ENCODE assay signal across 25 cellular contexts in genomic region chr3:141926929-141927328, GRCh38.
"Had no signal": no experiment of that assay in that cellular context is flagged by ENCODE, and none has a peak within 500 bp of the region (broad histone marks: within the 10 kb centered on the region; RNA-seq: fewer than 3 reads in every experiment).

No MANE protein-coding gene starts in this region.

- H3K27me3 ChIP-seq: esophagus muscularis mucosa, hepatocyte, right lobe of liver, stomach, suprapubic skin, transverse colon, uterus had no signal

- H3K9me3 Mint-ChIP-seq: activated B cell treated with CpG ODN at 0.5 μM for 24 hours; activated naive CD8-positive, alpha-beta T cell treated with anti-CD3 and anti-CD28 coated beads, Interleukin-2, amount 50 U/mL, for 24 hours; activated T-helper 1 cell treated with anti-CD3 and anti-CD28 coated beads, Interleukin-12 subunit alpha, Interleukin-12 subunit beta, Interleukin-2, Interleukin-4 antibody, amounts not matched to agents 30 ng/mL and 10 ng/mL and 1 ng/mL, durations not matched to agents 14 hours and 24 hours and 36 hours; effector memory CD8-positive, alpha-beta T cell; natural killer cell; stimulated activated memory B cell treated with anti-CD40 and anti-IgM and Interleukin-4, amounts not matched to agents 10 μg/mL and 1 μg/mL and 100 μg/mL, for 72 hours had no signal

- H3K4me1 ChIP-seq: esophagus muscularis mucosa, right lobe of liver, stomach, suprapubic skin, transverse colon, uterus had no signal

- H3K36me3 Mint-ChIP-seq: natural killer cell had no signal

- DNase-seq: activated B cell treated with CpG ODN at 0.5 μM for 24 hours; activated CD4-positive, alpha-beta T cell treated with anti-CD3 and anti-CD28 coated beads for 36 hours; activated CD4-positive, alpha-beta T cell treated with anti-CD3 and anti-CD28 coated beads, Interleukin-2, amount 50 U/mL, for 48 hours; activated gamma-delta T cell; activated naive CD4-positive, alpha-beta T cell treated with anti-CD3 and anti-CD28 coated beads, Interleukin-2, amount 50 U/mL, for 16 hours; activated naive CD8-positive, alpha-beta T cell treated with anti-CD3 and anti-CD28 coated beads, Interleukin-2, amount 50 U/mL, for 24 hours; anterior cingulate cortex; caudate nucleus; dermis blood vessel endothelial cell; effector memory CD8-positive, alpha-beta T cell; glutamatergic neuron; natural killer cell; stimulated activated CD4-positive, alpha-beta T cell treated with anti-CD3 and anti-CD28 coated beads, Interleukin-15, amount 100 ng/mL, for 24 hours; stomach; T1000; transverse colon had no signal

- H3K36me3 ChIP-seq: right lobe of liver, uterus had no signal

- ATAC-seq: activated CD4-positive, alpha-beta T cell treated with anti-CD3 and anti-CD28 coated beads for 36 hours; activated naive CD8-positive, alpha-beta T cell treated with anti-CD3 and anti-CD28 coated beads, Interleukin-2, amount 50 U/mL, for 24 hours; effector memory CD8-positive, alpha-beta T cell; natural killer cell; right lobe of liver; stimulated activated memory B cell treated with anti-CD40 and anti-IgM and Interleukin-4, amounts not matched to agents 10 μg/mL and 1 μg/mL and 100 μg/mL, for 72 hours had no signal

- H3K27ac Mint-ChIP-seq: activated B cell treated with CpG ODN at 0.5 μM for 24 hours; activated CD4-positive, alpha-beta T cell treated with anti-CD3 and anti-CD28 coated beads for 36 hours; activated T-helper 1 cell treated with anti-CD3 and anti-CD28 coated beads, Interleukin-12 subunit alpha, Interleukin-12 subunit beta, Interleukin-2, Interleukin-4 antibody, amounts not matched to agents 30 ng/mL and 10 ng/mL and 1 ng/mL, durations not matched to agents 14 hours and 24 hours and 36 hours; brain; stimulated activated memory B cell treated with anti-CD40 and anti-IgM and Interleukin-4, amounts not matched to agents 10 μg/mL and 1 μg/mL and 100 μg/mL, for 72 hours had no signal

- H3K9me3 ChIP-seq: esophagus muscularis mucosa, right lobe of liver, stomach, suprapubic skin, transverse colon, uterus had no signal

- H3K4me3 ChIP-seq: esophagus muscularis mucosa, hepatocyte, right lobe of liver, smooth muscle cell, stomach, suprapubic skin, transverse colon, uterus had no signal

- H3K4me1 Mint-ChIP-seq: activated B cell treated with CpG ODN at 0.5 μM for 24 hours; activated CD4-positive, alpha-beta T cell treated with anti-CD3 and anti-CD28 coated beads for 36 hours; activated naive CD8-positive, alpha-beta T cell treated with anti-CD3 and anti-CD28 coated beads, Interleukin-2, amount 50 U/mL, for 24 hours; brain had no signal

- H3K27ac ChIP-seq: esophagus muscularis mucosa, hepatocyte, right lobe of liver, stomach, suprapubic skin, transverse colon, uterus had no signal

- H3K4me3 Mint-ChIP-seq: activated B cell treated with CpG ODN at 0.5 μM for 24 hours; activated CD4-positive, alpha-beta T cell treated with anti-CD3 and anti-CD28 coated beads for 36 hours; activated naive CD8-positive, alpha-beta T cell treated with anti-CD3 and anti-CD28 coated beads, Interleukin-2, amount 50 U/mL, for 24 hours; activated T-helper 1 cell treated with anti-CD3 and anti-CD28 coated beads, Interleukin-12 subunit alpha, Interleukin-12 subunit beta, Interleukin-2, Interleukin-4 antibody, amounts not matched to agents 30 ng/mL and 10 ng/mL and 1 ng/mL, durations not matched to agents 14 hours and 24 hours and 36 hours; brain; effector memory CD8-positive, alpha-beta T cell; natural killer cell; stimulated activated memory B cell treated with anti-CD40 and anti-IgM and Interleukin-4, amounts not matched to agents 10 μg/mL and 1 μg/mL and 100 μg/mL, for 72 hours had no signal

- H3K27me3 Mint-ChIP-seq: activated B cell treated with CpG ODN at 0.5 μM for 24 hours; activated CD4-positive, alpha-beta T cell treated with anti-CD3 and anti-CD28 coated beads for 36 hours; activated naive CD8-positive, alpha-beta T cell treated with anti-CD3 and anti-CD28 coated beads, Interleukin-2, amount 50 U/mL, for 24 hours; brain; effector memory CD8-positive, alpha-beta T cell; stimulated activated memory B cell treated with anti-CD40 and anti-IgM and Interleukin-4, amounts not matched to agents 10 μg/mL and 1 μg/mL and 100 μg/mL, for 72 hours had no signal
